ENCODE assay signal across 8 cellular contexts in genomic region chr19:1478934-1479707, GRCh38. TPM values are rescaled to one million over a fixed set of nuclear protein-coding genes. Genes with fewer than 3 reads are reported as not detected.
DNase-seq lines count a peak whose midpoint lies in the region; ATAC-seq and TF ChIP-seq lines count a peak whose summit lies in the region.

C19orf25 (minus strand) TSS chr19:1479215; CDS start chr19:1478903, 312 bp downstream.

- H3K27me3 ChIP-seq in Peyer's patch (no peaks in the 10 kb centered on the region), muscle layer of duodenum (ENCODE audit: low read depth, low read length) (no peaks in the 10 kb centered on the region)

- peak; percentile 72 for DNase-seq in DMS153 (lab: John Stamatoyannopoulos, UW)
- peak; percentile 94 to 97 (median 97) for DNase-seq in Peyer's patch
- peak; percentile 89 for DNase-seq in activated T-cell treated with anti-CD3 and anti-CD28 coated beads, Interleukin-2, amount 50 U/mL, for 4 hours
- DNase-seq in stimulated activated CD8-positive, alpha-beta memory T cell treated with anti-CD3 and anti-CD28 coated beads, Interleukin-7, amount 100 ng/mL, for 24 hours (ENCODE audit: low read depth) = peak; percentile 86

- no peaks in the 10 kb centered on the region for H3K9me3 Mint-ChIP-seq in activated T-cell treated with anti-CD3 and anti-CD28 coated beads, Interleukin-2, amount 50 U/mL, for 4 hours

- peak within 1 kb of the TSS; percentile 63 to 99 (median 81) for H3K4me3 ChIP-seq in Peyer's patch
- peak within 1 kb of the TSS; percentile 70 to 81 for H3K4me3 ChIP-seq in muscle layer of duodenum (ENCODE audit: low read depth in 1 of 2, low read length in 2 of 2)

- H3K4me1 Mint-ChIP-seq in activated T-cell treated with anti-CD3 and anti-CD28 coated beads, Interleukin-2, amount 50 U/mL, for 4 hours (ENCODE audit: low read depth) = peaks cover 12% of the 10 kb centered on the region

- peak; percentile 74 for ATAC-seq in GM21717 (IDR thresholded peaks at IDR 0.05; ENCODE audit: unreplicated experiment)
- peak; percentile 97 to 99 for ATAC-seq in activated T-cell treated with anti-CD3 and anti-CD28 coated beads, Interleukin-2, amount 50 U/mL, for 4 hours
- ATAC-seq in esophagus mucosa = peak; percentile 88

- H3K9me3 ChIP-seq in KOPT-K1 (ENCODE audit: insufficient read depth, low read length, poor library complexity, severe bottlenecking) (no peaks in the 10 kb centered on the region), Peyer's patch (no peaks in the 10 kb centered on the region), muscle layer of duodenum (ENCODE audit: control insufficient read depth in 1 of 2, low read length in 2 of 2) (no peaks in the 10 kb centered on the region)

- peaks cover 2% of the 10 kb centered on the region for H3K36me3 Mint-ChIP-seq in activated T-cell treated with anti-CD3 and anti-CD28 coated beads, Interleukin-2, amount 50 U/mL, for 4 hours (ENCODE audit: insufficient read depth)

- H3K27ac ChIP-seq in KOPT-K1 (ENCODE audit: low read depth, low read length, poor library complexity, severe bottlenecking) (peak within 1 kb of the TSS; percentile 57), Peyer's patch (peak within 1 kb of the TSS; percentile 74 to 85 (median 82)), muscle layer of duodenum (ENCODE audit: low read length) (peak within 1 kb of the TSS; percentile 51)

- H3K4me3 Mint-ChIP-seq in activated T-cell treated with anti-CD3 and anti-CD28 coated beads, Interleukin-2, amount 50 U/mL, for 4 hours = peak within 1 kb of the TSS; percentile 96

- peak in 2 of 6 experiments; percentile 12 to 23 for TF ChIP-seq CTCF in Peyer's patch (IDR thresholded peaks at IDR 0.05)

- peak; percentile 57 to 68 for TF ChIP-seq POLR2A in Peyer's patch (IDR thresholded peaks at IDR 0.05)

- no peaks in the 10 kb centered on the region for H3K27me3 Mint-ChIP-seq in activated T-cell treated with anti-CD3 and anti-CD28 coated beads, Interleukin-2, amount 50 U/mL, for 4 hours (ENCODE audit: low read depth)

- peaks cover 26% of the 10 kb centered on the region; the same call in 1 of the 2 replicates for H3K36me3 ChIP-seq in KOPT-K1 (ENCODE audit: insufficient read depth, low read length)
- H3K36me3 ChIP-seq in Peyer's patch = peaks cover 0 to 22% (median 0%) of the 10 kb centered on the region in 3 donors
- peaks cover 0 to 24% of the 10 kb centered on the region in 2 donors for H3K36me3 ChIP-seq in muscle layer of duodenum (ENCODE audit: control insufficient read depth in 1 of 2, insufficient read depth in 2 of 2, low read length in 2 of 2)

- H3K4me1 ChIP-seq in Peyer's patch (peaks cover 0 to 16% (median 14%) of the 10 kb centered on the region in 4 donors), muscle layer of duodenum (ENCODE audit: control insufficient read depth in 1 of 2, insufficient read depth in 2 of 2, low read length in 2 of 2) (peaks cover 0 to 15% of the 10 kb centered on the region in 2 donors)

RNA-seq across cellular contexts. Expression of gene C19orf25, which starts in this region (rescaled TPM):
- total RNA-seq in Peyer's patch = 10 to 100 TPM; 35.5 to 68.5 (median 61.9) TPM
- 10 to 100 TPM; 31.0 to 32.1 (median 32.0) TPM for total RNA-seq in activated T-cell treated with anti-CD3 and anti-CD28 coated beads, Interleukin-2, amount 50 U/mL, for 4 hours
- 19.2 TPM for total RNA-seq in esophagus mucosa

Comparison
In these comparisons a context has a peak if more than half of its experiments do, and no peak if none do; other contexts are left out.
1. Peak in every context shown above with its lines: DNase-seq, ATAC-seq, H3K4me3 ChIP-seq and H3K27ac ChIP-seq.